1 cellular context compared by ENCODE assay signal in the genomic region with DNA sequence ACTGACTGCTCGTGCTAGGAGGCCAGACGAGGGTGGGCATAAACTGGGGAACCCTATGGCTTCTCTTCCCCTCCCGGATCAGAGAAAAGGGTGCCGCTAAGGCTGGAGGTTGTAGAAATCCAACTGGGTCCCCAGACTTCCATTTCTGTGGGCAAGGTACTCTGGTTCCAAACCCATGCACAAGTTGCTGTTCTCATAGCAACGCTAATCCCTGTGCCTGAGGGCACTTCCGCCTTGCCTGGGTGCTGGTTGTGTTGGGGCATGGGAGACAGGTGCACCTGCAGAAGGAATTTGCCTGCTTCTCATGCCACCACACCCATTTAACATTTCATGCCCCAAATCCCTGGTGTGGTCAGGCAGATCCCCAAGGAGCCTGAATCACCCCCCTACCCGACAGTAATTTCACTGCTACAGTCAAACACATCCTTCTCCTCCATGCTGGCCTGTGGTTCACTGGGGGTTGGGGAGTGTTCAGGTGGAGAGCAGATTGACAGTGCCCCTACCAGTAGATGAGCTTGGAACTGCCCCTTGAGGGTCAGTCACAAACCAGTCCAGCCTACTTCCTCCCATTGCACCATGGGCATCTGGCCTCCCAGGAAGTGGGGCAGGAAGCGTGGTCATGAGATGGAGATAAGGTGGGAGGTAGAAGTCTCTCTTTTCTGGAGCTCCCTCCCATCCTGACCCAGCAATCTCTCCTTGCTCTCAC.
TF ChIP-seq lines count a peak whose summit lies in the region.

No MANE protein-coding gene starts in this region.

TF ChIP-seq in HCT116, 20 proteins besides CTCF, POLR2A, EP300 and RAD21 (continued from another document):
- TF ChIP-seq REST (IDR thresholded peaks at IDR 0.05; ENCODE audit: low read depth) (no peak), EZH2 (IDR thresholded peaks at IDR 0.05) (no peak), SIN3A (IDR thresholded peaks at IDR 0.05; ENCODE audit: low read depth) (no peak), POLR2AphosphoS5 (IDR thresholded peaks at IDR 0.05; ENCODE audit: low read depth, low read length) (peak; percentile 37; the same call in 1 of the 2 replicates)
- TF ChIP-seq, protein P1, sequence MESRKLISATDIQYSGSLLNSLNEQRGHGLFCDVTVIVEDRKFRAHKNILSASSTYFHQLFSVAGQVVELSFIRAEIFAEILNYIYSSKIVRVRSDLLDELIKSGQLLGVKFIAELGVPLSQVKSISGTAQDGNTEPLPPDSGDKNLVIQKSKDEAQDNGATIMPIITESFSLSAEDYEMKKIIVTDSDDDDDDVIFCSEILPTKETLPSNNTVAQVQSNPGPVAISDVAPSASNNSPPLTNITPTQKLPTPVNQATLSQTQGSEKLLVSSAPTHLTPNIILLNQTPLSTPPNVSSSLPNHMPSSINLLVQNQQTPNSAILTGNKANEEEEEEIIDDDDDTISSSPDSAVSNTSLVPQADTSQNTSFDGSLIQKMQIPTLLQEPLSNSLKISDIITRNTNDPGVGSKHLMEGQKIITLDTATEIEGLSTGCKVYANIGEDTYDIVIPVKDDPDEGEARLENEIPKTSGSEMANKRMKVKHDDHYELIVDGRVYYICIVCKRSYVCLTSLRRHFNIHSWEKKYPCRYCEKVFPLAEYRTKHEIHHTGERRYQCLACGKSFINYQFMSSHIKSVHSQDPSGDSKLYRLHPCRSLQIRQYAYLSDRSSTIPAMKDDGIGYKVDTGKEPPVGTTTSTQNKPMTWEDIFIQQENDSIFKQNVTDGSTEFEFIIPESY (IDR thresholded peaks at IDR 0.05; ENCODE audit: extremely low read depth, insufficient replicate concordance, low read length): no peak
